In the genomic region with DNA sequence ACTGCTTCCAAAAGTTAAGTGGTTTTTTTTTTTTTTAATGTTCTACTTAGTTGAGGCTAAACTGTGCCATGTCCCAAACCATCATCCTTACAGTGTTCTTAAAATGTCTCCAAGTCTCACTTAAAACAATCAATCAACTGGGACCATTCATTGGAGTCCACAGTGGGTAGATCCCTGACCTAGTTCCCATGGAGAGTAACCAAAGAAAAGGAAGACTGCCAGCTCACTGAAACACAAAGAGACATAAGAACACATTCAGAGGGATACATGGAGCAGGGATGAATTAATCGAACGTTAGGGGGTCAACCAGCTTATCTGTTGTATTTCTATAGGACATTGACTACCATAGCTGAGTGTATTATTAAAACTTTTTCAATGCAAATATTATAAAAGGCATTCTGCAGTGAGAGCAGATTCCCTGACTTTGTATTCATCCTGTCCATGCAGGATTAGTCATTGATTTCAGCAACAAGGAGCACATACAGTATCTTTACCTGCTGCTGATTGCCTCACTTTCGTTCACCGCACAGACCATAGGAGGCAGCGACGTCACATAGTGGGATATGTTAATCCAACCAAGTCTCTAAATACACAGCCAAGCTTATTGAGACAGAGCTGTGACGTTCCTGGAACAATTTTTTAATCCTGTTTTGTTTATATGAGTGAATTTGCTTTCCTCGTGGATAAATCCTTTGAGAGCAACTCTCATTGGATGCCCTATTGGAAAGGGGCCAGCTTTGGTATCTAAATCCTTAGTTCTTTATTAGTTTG, we compare ENCODE assay signal across 8 cellular contexts.
DNase-seq lines count a peak whose midpoint lies in the region; ATAC-seq and TF ChIP-seq lines count a peak whose summit lies in the region.

No MANE protein-coding gene starts in this region.

- ATAC-seq in WTC11: peak; percentile 85
- peak in 1 of 2 donors; percentile 46 for ATAC-seq in upper lobe of left lung (ENCODE audit: low FRiP score in 2 of 2)
- ATAC-seq in HG03469 (IDR thresholded peaks at IDR 0.05; ENCODE audit: unreplicated experiment): no peak

- no peaks in the 10 kb centered on the region for H3K36me3 ChIP-seq in upper lobe of left lung

- TF ChIP-seq EP300 in upper lobe of left lung (IDR thresholded peaks at IDR 0.05): no peak

- POLR2A ChIA-PET in HEK293T (lab: Yijun Ruan, JAX): no interaction called here
- POLR2A ChIA-PET in WTC11 (lab: Charles Lee): no interaction called here

- CTCF ChIA-PET in HEK293T (lab: Yijun Ruan, JAX) (interaction anchor here (0.6 to 1.5 kb wide), 3 partner anchors 224 to 967 kb away, joined by 3 to 10 read pairs (median 7); no protein-coding TSS in a partner anchor), WTC11 (lab: Charles Lee) (interaction anchor here (0.5 to 1.9 kb wide), 19 partner anchors 8 to 1127 kb away, joined by 3 to 6 read pairs (median 3); no protein-coding TSS in a partner anchor)

- H3K36me3 Mint-ChIP-seq in WTC11: no peaks in the 10 kb centered on the region

- H3K4me1 Mint-ChIP-seq in WTC11: peaks cover 2% of the 10 kb centered on the region; the same call in 1 of the 2 replicates

- DNase-seq in AG09309 (ENCODE audit: low read depth): peak; percentile 23
- DNase-seq in HEK293T (ENCODE audit: extremely low spot score): peak; percentile 39
- peak; percentile 29 for DNase-seq in WTC11 (ENCODE audit: low spot score)
- DNase-seq in iPS-NIHi11 (ENCODE audit: low spot score): peak; percentile 55
- no peak for DNase-seq in upper lobe of left lung
- DNase-seq in DMS153 (lab: John Stamatoyannopoulos, UW): no peak
- no peak for DNase-seq in T-helper 9 cell

- no peak overlapping the region for H3K27ac Mint-ChIP-seq in WTC11

- H3K27me3 ChIP-seq in upper lobe of left lung: no peaks in the 10 kb centered on the region

- peak overlapping the region; percentile 46 to 66 (median 56) for H3K27ac ChIP-seq in upper lobe of left lung

- no peaks in the 10 kb centered on the region for H3K9me3 Mint-ChIP-seq in WTC11

- 59 to 61% methylated on average over 8 of the region's 8 CpGs for WGBS in upper lobe of left lung, 2 donors

- H3K4me1 ChIP-seq in upper lobe of left lung: peaks cover 7 to 10% (median 9%) of the 10 kb centered on the region in 4 donors

- no peaks in the 10 kb centered on the region for H3K9me3 ChIP-seq in upper lobe of left lung

- TF ChIP-seq POLR2A in upper lobe of left lung (IDR thresholded peaks at IDR 0.05): no peak

- TF ChIP-seq CTCF in AG09309 (IDR thresholded peaks at IDR 0.05; ENCODE audit: control insufficient read depth, insufficient read depth, low read depth, low read length, missing control alignments) (peak; percentile 22), WTC11 (IDR thresholded peaks at IDR 0.05) (no peak), upper lobe of left lung (IDR thresholded peaks at IDR 0.05) (no peak)

- H3K4me3 ChIP-seq in AG09309 (ENCODE audit: control insufficient read depth, low read depth, low read length) (no peak overlapping the region), upper lobe of left lung (peak overlapping the region in 2 of 4 donors; percentile 4 to 25)

- no peak overlapping the region for H3K4me3 Mint-ChIP-seq in WTC11

- no peaks in the 10 kb centered on the region for H3K27me3 Mint-ChIP-seq in WTC11 (ENCODE audit: low read depth)

TF ChIP-seq in HEK293T, 16 proteins besides CTCF, POLR2A, EP300 and RAD21:
- no peak for TF ChIP-seq SP1 (IDR thresholded peaks at IDR 0.05)
- no peak for TF ChIP-seq ARNT (IDR thresholded peaks at IDR 0.05)
- TF ChIP-seq FOXM1 (IDR thresholded peaks at IDR 0.05; ENCODE audit: borderline replicate concordance): no peak
- TF ChIP-seq, protein P1, sequence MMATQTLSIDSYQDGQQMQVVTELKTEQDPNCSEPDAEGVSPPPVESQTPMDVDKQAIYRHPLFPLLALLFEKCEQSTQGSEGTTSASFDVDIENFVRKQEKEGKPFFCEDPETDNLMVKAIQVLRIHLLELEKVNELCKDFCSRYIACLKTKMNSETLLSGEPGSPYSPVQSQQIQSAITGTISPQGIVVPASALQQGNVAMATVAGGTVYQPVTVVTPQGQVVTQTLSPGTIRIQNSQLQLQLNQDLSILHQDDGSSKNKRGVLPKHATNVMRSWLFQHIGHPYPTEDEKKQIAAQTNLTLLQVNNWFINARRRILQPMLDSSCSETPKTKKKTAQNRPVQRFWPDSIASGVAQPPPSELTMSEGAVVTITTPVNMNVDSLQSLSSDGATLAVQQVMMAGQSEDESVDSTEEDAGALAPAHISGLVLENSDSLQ (IDR thresholded peaks at IDR 0.05): no peak
- no peak for TF ChIP-seq BHLHE40 (IDR thresholded peaks at IDR 0.05; ENCODE audit: borderline replicate concordance)
- no peak for TF ChIP-seq ELF4 (IDR thresholded peaks at IDR 0.05)
- no peak for TF ChIP-seq TARDBP (IDR thresholded peaks at IDR 0.05)
- TF ChIP-seq CTBP1 (IDR thresholded peaks at IDR 0.05; ENCODE audit: borderline replicate concordance): no peak
- TF ChIP-seq L3MBTL2 (conservative IDR thresholded peaks at IDR 0.05): no peak
- no peak for TF ChIP-seq HDGF (IDR thresholded peaks at IDR 0.05; ENCODE audit: borderline replicate concordance)
- TF ChIP-seq FOXK2 (IDR thresholded peaks at IDR 0.05): no peak
- no peak for TF ChIP-seq FOXA1 (IDR thresholded peaks at IDR 0.05)
- no peak for TF ChIP-seq LEF1 (IDR thresholded peaks at IDR 0.05; ENCODE audit: borderline replicate concordance)
- no peak for TF ChIP-seq ZNF384 (IDR thresholded peaks at IDR 0.05)
- TF ChIP-seq NFRKB (IDR thresholded peaks at IDR 0.05): no peak
- TF ChIP-seq SUZ12 (IDR thresholded peaks at IDR 0.05): no peak
TF ChIP-seq in HEK293T: peak in this region for 0.

TF ChIP-seq in WTC11, 78 proteins besides CTCF, POLR2A, EP300 and RAD21:
- TF ChIP-seq TCF7 (CRISPR knock-in tag; IDR thresholded peaks at IDR 0.05; ENCODE audit: low read depth): no peak
TF ChIP-seq in WTC11: peak in this region for 0.

Comparison
In these comparisons a context has a peak if more than half of its experiments do, and no peak if none do; other contexts are left out.
1. DNase-seq: peak in AG09309 (single experiment), HEK293T (single experiment), WTC11 (single experiment) and iPS-NIHi11 (single experiment); none in upper lobe of left lung (0 of 2), DMS153 (single experiment) and T-helper 9 cell (single experiment).